ENCODE assay signal across 8 cellular contexts in genomic region chr1:174158767-174159252, GRCh38. TPM values are rescaled to one million over a fixed set of nuclear protein-coding genes. Genes with fewer than 3 reads are reported as not detected.
DNase-seq lines count a peak whose midpoint lies in the region; ATAC-seq, FAIRE-seq and TF ChIP-seq lines count a peak whose summit lies in the region.

No MANE protein-coding gene starts in this region.

- peak; percentile 53 for FAIRE-seq in keratinocyte (lab: Jason Lieb, UNC)

- H3K27ac ChIP-seq in HUES64 (ENCODE audit: low read depth, low read length) (peak overlapping the region; percentile 32; the same call in 1 of the 2 replicates), keratinocyte (ENCODE audit: control insufficient read depth, insufficient read depth, low read length) (peak overlapping the region; percentile 66), temporal lobe (ENCODE audit: low read depth, low read length) (peak overlapping the region; percentile 45)

- H3K79me2 ChIP-seq in keratinocyte (ENCODE audit: control insufficient read depth, insufficient read depth, low read length): peaks cover 25% of the 10 kb centered on the region

- peaks cover 6% of the 10 kb centered on the region for H3K36me3 Mint-ChIP-seq in activated naive CD8-positive, alpha-beta T cell treated with anti-CD3 and anti-CD28 coated beads, Interleukin-2, amount 10 ng/mL, durations not matched to agents 7 days and 5 days

- no peak for TF ChIP-seq POLR2A in GM18505 (IDR thresholded peaks at IDR 0.05; ENCODE audit: borderline replicate concordance, extremely low read depth, insufficient read depth, insufficient read length)

- H3K4me1 Mint-ChIP-seq in activated naive CD8-positive, alpha-beta T cell treated with anti-CD3 and anti-CD28 coated beads, Interleukin-2, amount 10 ng/mL, durations not matched to agents 7 days and 5 days: peaks cover 35% of the 10 kb centered on the region

- H3K27ac Mint-ChIP-seq in activated naive CD8-positive, alpha-beta T cell treated with anti-CD3 and anti-CD28 coated beads, Interleukin-2, amount 10 ng/mL, durations not matched to agents 7 days and 5 days: peak overlapping the region; percentile 96

- TF ChIP-seq CTCF in keratinocyte (optimal IDR thresholded peaks at IDR 0.05 in 1 of 3, IDR thresholded peaks at IDR 0.05 in 1 of 3, conservative IDR thresholded peaks at IDR 0.05 in 1 of 3; ENCODE audit: extremely low read depth in 1 of 3, insufficient read depth in 2 of 3, low read length in 3 of 3): no peak

- no peaks in the 10 kb centered on the region for H3K27me3 Mint-ChIP-seq in activated naive CD8-positive, alpha-beta T cell treated with anti-CD3 and anti-CD28 coated beads, Interleukin-2, amount 10 ng/mL, durations not matched to agents 7 days and 5 days

- no peaks in the 10 kb centered on the region for H3K9me1 ChIP-seq in keratinocyte (ENCODE audit: control insufficient read depth, extremely low read depth, insufficient read depth, low read length)

- WGBS in HUES64: 6% methylated on average over 22 of the region's 23 CpGs

- H3K9me3 Mint-ChIP-seq in activated naive CD8-positive, alpha-beta T cell treated with anti-CD3 and anti-CD28 coated beads, Interleukin-2, amount 10 ng/mL, durations not matched to agents 7 days and 5 days: no peaks in the 10 kb centered on the region

- POLR2A ChIA-PET in activated naive CD8-positive, alpha-beta T cell treated with anti-CD3 and anti-CD28 coated beads, Interleukin-2, amount 10 ng/mL, durations not matched to agents 7 days and 5 days (lab: Charles Lee): interaction anchor here (1.3 kb wide), 1 partner anchor 335 kb away, joined by 6 read pairs; the partner anchor contains the start of genes CENPL and DARS2

- peak overlapping the region; percentile 72 for H3K9ac ChIP-seq in HUES64 (ENCODE audit: low read depth, low read length)
- peak overlapping the region; percentile 77 for H3K9ac ChIP-seq in keratinocyte (ENCODE audit: control insufficient read depth, extremely low read depth, insufficient read depth, low read length)

- no peak for DNase-seq in activated naive CD8-positive, alpha-beta T cell treated with anti-CD3 and anti-CD28 coated beads, Interleukin-2, amount 10 ng/mL, durations not matched to agents 7 days and 5 days
- no peak for DNase-seq in keratinocyte (ENCODE audit: low read depth, low spot score)
- no peak for DNase-seq in occipital lobe (lab: John Stamatoyannopoulos, UW)

- ATAC-seq in GM18505 (IDR thresholded peaks at IDR 0.05; ENCODE audit: unreplicated experiment) (peak; percentile 5), HG02678 (IDR thresholded peaks at IDR 0.05; ENCODE audit: unreplicated experiment) (no peak), GM19351 (IDR thresholded peaks at IDR 0.05; ENCODE audit: unreplicated experiment) (no peak)
- peak; percentile 4 for ATAC-seq in activated naive CD8-positive, alpha-beta T cell treated with anti-CD3 and anti-CD28 coated beads, Interleukin-2, amount 10 ng/mL, durations not matched to agents 7 days and 5 days (ENCODE audit: low read depth)

- H4K20me1 ChIP-seq in keratinocyte (ENCODE audit: control insufficient read depth, extremely low read depth, insufficient read depth, low read length): no peaks in the 10 kb centered on the region

- H3K9me3 ChIP-seq in HUES64 (ENCODE audit: insufficient read depth, low read depth, low read length) (no peaks in the 10 kb centered on the region), keratinocyte (ENCODE audit: control insufficient read depth, low read depth, low read length) (no peaks in the 10 kb centered on the region)

- peak overlapping the region; percentile 91 for H2AFZ ChIP-seq in keratinocyte (ENCODE audit: control insufficient read depth, low read length)

- peak overlapping the region; percentile 100 for H3K4me2 ChIP-seq in keratinocyte (ENCODE audit: control insufficient read depth, extremely low read depth, insufficient read depth, low read depth, low read length)

- H3K4me1 ChIP-seq in HUES64 (ENCODE audit: insufficient read depth, low read length) (no peaks in the 10 kb centered on the region), keratinocyte (ENCODE audit: control insufficient read depth, extremely low read depth, insufficient read depth, low read length) (peaks cover 26% of the 10 kb centered on the region)

- peak overlapping the region; percentile 99 for H3K4me3 Mint-ChIP-seq in activated naive CD8-positive, alpha-beta T cell treated with anti-CD3 and anti-CD28 coated beads, Interleukin-2, amount 10 ng/mL, durations not matched to agents 7 days and 5 days

- H3K27me3 ChIP-seq in HUES64 (ENCODE audit: insufficient read depth, low read length) (peaks cover 8% of the 10 kb centered on the region; the same call in 1 of the 2 replicates), keratinocyte (ENCODE audit: control insufficient read depth, extremely low read depth, insufficient read depth, low read length) (no peaks in the 10 kb centered on the region)

- peak overlapping the region; percentile 84 for H3K4me3 ChIP-seq in HUES64 (ENCODE audit: low read length)
- peak overlapping the region; percentile 48 to 98 (median 74) for H3K4me3 ChIP-seq in keratinocyte (ENCODE audit: control insufficient read depth in 2 of 3, extremely low read depth in 1 of 3, insufficient read depth in 2 of 3, low read depth in 1 of 3, low read length in 3 of 3)

- H3K36me3 ChIP-seq in HUES64 (ENCODE audit: insufficient read depth, low read length) (no peaks in the 10 kb centered on the region), keratinocyte (ENCODE audit: control insufficient read depth in 2 of 2, extremely low read depth in 1 of 2, insufficient read depth in 2 of 2, low read length in 2 of 2) (no peaks in the 10 kb centered on the region)

- dilution Hi-C loops in keratinocyte (cut with MboI; ENCODE audit: extremely low pct_ligation_motif_present, low sequenced_read_pairs): no loop called here

RNA-seq across cellular contexts. Expression of gene RABGAP1L, which starts 0.5 kb away (rescaled TPM):
- polyA plus RNA-seq in HUES64 (2013, experiment 1 of 2): 30.5 TPM
- polyA plus RNA-seq in HUES64 (2013, experiment 2 of 2): 26.6 TPM
- 10 to 100 TPM; 64.8 to 69.9 TPM for total RNA-seq in activated naive CD8-positive, alpha-beta T cell treated with anti-CD3 and anti-CD28 coated beads, Interleukin-2, amount 10 ng/mL, durations not matched to agents 7 days and 5 days
- 19.9 to 24.2 TPM (median 21.3 TPM) in 3 replicates for polyA plus RNA-seq in keratinocyte
- 13.7 TPM for polyA plus RNA-seq in keratinocyte (2011; ENCODE audit: low read depth)
- polyA plus RNA-seq in keratinocyte (2011; cell fraction: cytosol; rRNA removed): 18.9 and 26.4 TPM in 2 replicates
- polyA plus RNA-seq in keratinocyte (2011; cell fraction: nucleus; rRNA removed): 36.3 and 40.6 TPM in 2 replicates
- polyA plus RNA-seq in keratinocyte (2012; ENCODE audit: low replicate concordance): 9.1 and 18.0 TPM in 2 replicates
- 23.7 to 86.1 TPM (median 54.4 TPM) in 3 replicates for polyA minus RNA-seq in keratinocyte
- polyA minus RNA-seq in keratinocyte (2011; cell fraction: cytosol; rRNA and poly(A)+ RNA removed): 28.4 TPM
- polyA minus RNA-seq in keratinocyte (2011; cell fraction: nucleus; rRNA and poly(A)+ RNA removed): 56.1 and 133 TPM in 2 replicates
- total RNA-seq in temporal lobe (91.5 TPM), occipital lobe (145 TPM)

Comparison
In these comparisons a context has a peak if more than half of its experiments do, and no peak if none do; other contexts are left out.
1. ATAC-seq: peak in GM18505 (single experiment) and activated naive CD8-positive, alpha-beta T cell treated with anti-CD3 and anti-CD28 coated beads, Interleukin-2, amount 10 ng/mL, durations not matched to agents 7 days and 5 days (single experiment); none in HG02678 (single experiment) and GM19351 (single experiment).
2. Peak in every context shown above with its lines, with median percentiles within 50 percentile points of each other: H3K27ac ChIP-seq.